ENCODE assay signal across 13 cellular contexts in the genomic region with DNA sequence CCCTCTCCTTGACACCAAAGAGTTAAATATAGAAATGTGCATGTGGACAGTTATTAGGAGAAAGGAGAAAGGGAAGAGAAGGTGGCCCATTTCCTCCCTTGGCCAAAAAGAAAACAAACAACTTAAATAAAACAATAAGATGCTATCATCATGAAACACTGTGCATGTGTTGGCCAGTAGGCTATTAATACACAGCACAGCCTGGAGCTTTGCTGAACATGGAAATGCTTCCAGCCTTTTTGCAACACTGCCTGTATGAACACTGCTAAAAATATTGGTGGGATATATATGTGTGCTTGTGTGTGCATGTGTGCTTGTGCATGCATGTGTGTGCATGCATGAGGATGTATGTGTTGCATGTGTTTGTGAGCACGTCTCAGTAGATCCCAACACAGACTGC.
DNase-seq lines count a peak whose midpoint lies in the region; FAIRE-seq and TF ChIP-seq lines count a peak whose summit lies in the region.
"Had no signal": no experiment of that assay in that cellular context is flagged by ENCODE, and none has a peak within 500 bp of the region (broad histone marks: within the 10 kb centered on the region; RNA-seq: fewer than 3 reads in every experiment).

No MANE protein-coding gene starts in this region.

- intact Hi-C loops in thyroid gland (cut with DNase I) = loop anchor here (10.0 kb wide), 1 partner anchor 556 kb away; no protein-coding TSS in a partner anchor

- H2AK5ac ChIP-seq in mesenchymal stem cell (ENCODE audit: low read length, severe bottlenecking) = no peak overlapping the region

- H3K27me3 ChIP-seq in mesenchymal stem cell (ENCODE audit: control insufficient read depth in 1 of 2, insufficient read depth in 1 of 2, low read length in 2 of 2) (no peaks in the 10 kb centered on the region), thyroid gland (no peaks in the 10 kb centered on the region)
- H3K27me3 ChIP-seq: BLaER1 had no signal

- H3K23ac ChIP-seq in mesenchymal stem cell (ENCODE audit: low read length in 2 of 2) = no peak overlapping the region

- no peak overlapping the region for H2BK5ac ChIP-seq in mesenchymal stem cell (ENCODE audit: low read depth, low read length, poor library complexity, severe bottlenecking)

- no peak for TF ChIP-seq POLR2A in thyroid gland (IDR thresholded peaks at IDR 0.05)
- no peak for TF ChIP-seq POLR2A in GM12891 (IDR thresholded peaks at IDR 0.05; ENCODE audit: low read depth, low read length)

- peak overlapping the region; percentile 70 for H3K9ac ChIP-seq in mesenchymal stem cell (ENCODE audit: low read length)
- H3K9ac ChIP-seq: BLaER1 had no signal

- no peak overlapping the region for H3K14ac ChIP-seq in mesenchymal stem cell (ENCODE audit: low read length in 2 of 2)

- no peak overlapping the region for H2BK12ac ChIP-seq in mesenchymal stem cell (ENCODE audit: low read length in 2 of 2)

- no peak for DNase-seq in RWPE1 (ENCODE audit: low spot score)
- DNase-seq in dermis blood vessel endothelial cell = peak; percentile 56
- peak; percentile 29 for DNase-seq in mesenchymal stem cell
- no peak for DNase-seq in thyroid gland
- no peak for DNase-seq in T1000 (lab: John Stamatoyannopoulos, UW)
- DNase-seq in GM12891 (ENCODE audit: insufficient read length, low spot score) = no peak
- DNase-seq in HPDE6-E6E7 (ENCODE audit: extremely low spot score) = no peak
- DNase-seq: activated CD8-positive, alpha-beta T cell treated with anti-CD3 and anti-CD28 coated beads for 36 hours; activated naive CD8-positive, alpha-beta T cell treated with anti-CD3 and anti-CD28 coated beads, Interleukin-2, amount 50 U/mL, for 24 hours; caudate nucleus; NCI-H1417 treated with DMSO at 0.1 percent for 48 hours had no signal

- H3K9me3 ChIP-seq in mesenchymal stem cell (ENCODE audit: control insufficient read depth, low read length) (no peaks in the 10 kb centered on the region), thyroid gland (no peaks in the 10 kb centered on the region)

- 100% methylated on average over 1 of the region's 1 CpG for WGBS in mesenchymal stem cell
- WGBS in thyroid gland, 2 donors = 61 to 67% methylated on average over 1 of the region's 1 CpG

- H3K4ac ChIP-seq in mesenchymal stem cell (ENCODE audit: low read depth in 1 of 2, low read length in 2 of 2) = no peak overlapping the region

- peaks cover 9% of the 10 kb centered on the region for H3K4me1 ChIP-seq in mesenchymal stem cell (ENCODE audit: control insufficient read depth, insufficient read depth, low read depth, low read length)
- peaks cover 31 to 37% of the 10 kb centered on the region in 2 donors for H3K4me1 ChIP-seq in thyroid gland

- no peak overlapping the region for H4K8ac ChIP-seq in mesenchymal stem cell (ENCODE audit: low read length)

- CTCF ChIA-PET in RWPE1 (lab: Yijun Ruan, JAX) = interaction anchor here (0.6 kb wide), 1 partner anchor 75 kb away, joined by 6 read pairs; no protein-coding TSS in a partner anchor

- no peak overlapping the region for H2BK15ac ChIP-seq in mesenchymal stem cell (ENCODE audit: low read depth, poor library complexity, severe bottlenecking)

- H3K18ac ChIP-seq in mesenchymal stem cell (ENCODE audit: low read depth in 1 of 2, low read length in 2 of 2) = no peak overlapping the region

- H3K4me3 ChIP-seq in mesenchymal stem cell (ENCODE audit: insufficient read depth in 1 of 2, low read depth in 1 of 2, low read length in 2 of 2) (peak overlapping the region in 1 of 2 experiments; percentile 25), thyroid gland (replicated peaks in 1 of 3) (no peak overlapping the region)
- H3K4me3 ChIP-seq: BLaER1 had no signal

- no peak overlapping the region for H3K4me2 ChIP-seq in mesenchymal stem cell (ENCODE audit: low read length, poor library complexity, severe bottlenecking)
- H3K4me2 ChIP-seq: BLaER1 had no signal

- no peak overlapping the region for H4K91ac ChIP-seq in mesenchymal stem cell (ENCODE audit: low read length)

- no peaks in the 10 kb centered on the region for H3K36me3 ChIP-seq in mesenchymal stem cell (ENCODE audit: control insufficient read depth in 1 of 2, insufficient read depth in 2 of 2, low read depth in 1 of 2, low read length in 2 of 2)
- no peaks in the 10 kb centered on the region for H3K36me3 ChIP-seq in thyroid gland

- TF ChIP-seq CTCF in RWPE1 (conservative IDR thresholded peaks at IDR 0.05; ENCODE audit: low read depth) (no peak), thyroid gland (IDR thresholded peaks at IDR 0.05) (no peak)

- no peak overlapping the region for H2BK120ac ChIP-seq in mesenchymal stem cell (ENCODE audit: low read depth, low read length)

- no peaks in the 10 kb centered on the region for H3K79me1 ChIP-seq in mesenchymal stem cell (replicated peaks; ENCODE audit: low read length, poor library complexity, severe bottlenecking)

- H3K27ac ChIP-seq in RWPE1 (peak overlapping the region; percentile 95), mesenchymal stem cell (ENCODE audit: low read length, poor library complexity, severe bottlenecking) (no peak overlapping the region), thyroid gland (peak overlapping the region in 2 of 3 donors; percentile 71 to 72)
- H3K27ac ChIP-seq: BLaER1 had no signal

- FAIRE-seq in GM12891 (lab: Jason Lieb, UNC) = no peak
- FAIRE-seq: GM19239 had no signal

- H2AFZ ChIP-seq in mesenchymal stem cell (ENCODE audit: low read depth, low read length) = no peak overlapping the region

- POLR2A ChIA-PET in RWPE1 (lab: Yijun Ruan, JAX; ENCODE audit: low non-redundant PET) = no interaction called here

TF ChIP-seq in GM12891, 5 proteins besides CTCF, POLR2A, EP300 and RAD21:
- TF ChIP-seq PAX5 (IDR thresholded peaks at IDR 0.05; ENCODE audit: insufficient read depth, low read length, severe bottlenecking) (no peak), TAF1 (IDR thresholded peaks at IDR 0.05; ENCODE audit: low read depth, low read length) (no peak), POLR2AphosphoS5 (IDR thresholded peaks at IDR 0.05; ENCODE audit: low read depth, low read length) (no peak), SPI1 (IDR thresholded peaks at IDR 0.05; ENCODE audit: low read depth, low read length) (no peak), POU2F2 (IDR thresholded peaks at IDR 0.05; ENCODE audit: low read depth, low read length) (no peak)

Comparison
In these comparisons a context has a peak if more than half of its experiments do, and no peak if none do; other contexts are left out.
1. DNase-seq: peak in dermis blood vessel endothelial cell (single experiment) and mesenchymal stem cell (single experiment); none in RWPE1 (single experiment), thyroid gland (0 of 2), T1000 (single experiment), GM12891 (single experiment) and HPDE6-E6E7 (single experiment).